ENCODE assay signal across 9 cellular contexts in genomic region chr4:114108869-114109268, GRCh38.
DNase-seq lines count a peak whose midpoint lies in the region; ATAC-seq and TF ChIP-seq lines count a peak whose summit lies in the region.
"Had no signal": no experiment of that assay in that cellular context is flagged by ENCODE, and none has a peak within 500 bp of the region (broad histone marks: within the 10 kb centered on the region; RNA-seq: fewer than 3 reads in every experiment).

No MANE protein-coding gene starts in this region.

- intact Hi-C loops in PC-3 (cut with micrococcal nuclease) = no loop called here

- H3K14ac ChIP-seq in trophoblast cell (ENCODE audit: low read length) = no peak overlapping the region

- H3K9me3 ChIP-seq in BE2C (no peaks in the 10 kb centered on the region), PC-3 (ENCODE audit: low read length) (no peaks in the 10 kb centered on the region), trophoblast cell (ENCODE audit: insufficient read depth, low read depth, low read length) (no peaks in the 10 kb centered on the region)
- no peaks in the 10 kb centered on the region for H3K9me3 ChIP-seq in effector memory CD4-positive, alpha-beta T cell (ENCODE audit: control insufficient read depth, low read length)

- H4K12ac ChIP-seq in trophoblast cell (ENCODE audit: low read depth, low read length) = no peak overlapping the region

- H3K4me2 ChIP-seq in PC-3 (ENCODE audit: low read length) (no peak overlapping the region), trophoblast cell (ENCODE audit: low read length) (no peak overlapping the region)

- H2AK5ac ChIP-seq in trophoblast cell (ENCODE audit: low read length) = no peak overlapping the region

- no peaks in the 10 kb centered on the region for H3K9me2 ChIP-seq in PC-3 (replicated peaks; ENCODE audit: low read length)

- H4K20me1 ChIP-seq in PC-3 (ENCODE audit: low read length) = no peaks in the 10 kb centered on the region

- no peaks in the 10 kb centered on the region for H3K79me2 ChIP-seq in PC-3 (ENCODE audit: low read length)
- no peaks in the 10 kb centered on the region for H3K79me2 ChIP-seq in trophoblast cell (ENCODE audit: control insufficient read depth, insufficient read depth, low read length, poor library complexity)

- POLR2A ChIA-PET in PC-3 (lab: Charles Lee; ENCODE audit: unreplicated experiment) = no interaction called here

- H2BK120ac ChIP-seq in trophoblast cell (ENCODE audit: insufficient read depth, low read length, poor library complexity) = no peak overlapping the region

- no peaks in the 10 kb centered on the region for H3F3A ChIP-seq in PC-3 (ENCODE audit: low read length, unreplicated experiment)

- H3K4me3 ChIP-seq in BE2C (ENCODE audit: low read depth, low read length) (no peak overlapping the region), HFF-Myc (replicated peaks; ENCODE audit: low read depth, low read length) (no peak overlapping the region), PC-3 (ENCODE audit: low read length) (no peak overlapping the region), fibroblast of pulmonary artery (replicated peaks; ENCODE audit: low read depth, low read length) (no peak overlapping the region), trophoblast cell (ENCODE audit: low read depth, low read length) (no peak overlapping the region)
- H3K4me3 ChIP-seq in effector memory CD4-positive, alpha-beta T cell (ENCODE audit: insufficient read depth, low read depth, low read length, poor library complexity, severe bottlenecking) = no peak overlapping the region

- CTCF ChIA-PET in PC-3 (lab: Charles Lee) = no interaction called here

- peak; percentile 37; the same call in 1 of the 2 replicates for ATAC-seq in PC-3
- no peak for ATAC-seq in activated T-cell treated with anti-CD3 and anti-CD28 coated beads, Interleukin-2, amount 50 U/mL, for 72 hours (replicated peaks in 1 of 2)

- H3K4me1 ChIP-seq in BE2C (0 out of 2 replicates have a peak, but pooled peaks cover 2% of the 10 kb centered on the region), PC-3 (ENCODE audit: insufficient read depth, low read length) (0 out of 2 replicates have a peak, but pooled peaks cover 6% of the 10 kb centered on the region), trophoblast cell (ENCODE audit: control insufficient read depth in 1 of 2, insufficient read depth in 2 of 2, low read length in 2 of 2) (no peaks in the 10 kb centered on the region)
- H3K4me1 ChIP-seq in effector memory CD4-positive, alpha-beta T cell (ENCODE audit: control insufficient read depth, insufficient read depth, low read length, poor library complexity, severe bottlenecking) = no peaks in the 10 kb centered on the region

- H3K27me3 ChIP-seq in BE2C (no peaks in the 10 kb centered on the region), PC-3 (ENCODE audit: low read length) (no peaks in the 10 kb centered on the region), trophoblast cell (ENCODE audit: insufficient read depth, low read length) (no peaks in the 10 kb centered on the region)
- H3K27me3 ChIP-seq in effector memory CD4-positive, alpha-beta T cell (replicated peaks; ENCODE audit: control insufficient read depth, insufficient read depth, low read length, poor library complexity, severe bottlenecking) = no peaks in the 10 kb centered on the region

- H2BK12ac ChIP-seq in trophoblast cell (ENCODE audit: low read length) = no peak overlapping the region

- no peak overlapping the region for H4K8ac ChIP-seq in trophoblast cell (ENCODE audit: low read depth, low read length)

- no peak overlapping the region for H3K9ac ChIP-seq in PC-3 (ENCODE audit: low read length)
- H3K9ac ChIP-seq in trophoblast cell (ENCODE audit: low read length) = no peak overlapping the region

- TF ChIP-seq CTCF in BE2C (IDR thresholded peaks at IDR 0.05; ENCODE audit: low read depth, low read length) (peak; percentile 32; the same call in 1 of the 2 replicates), HFF-Myc (IDR thresholded peaks at IDR 0.05; ENCODE audit: low read depth, low read length, missing control alignments) (peak; percentile 20), PC-3 (conservative IDR thresholded peaks at IDR 0.05; ENCODE audit: low read depth, low read length) (peak; percentile 30; the same call in 1 of the 2 replicates), fibroblast of pulmonary artery (IDR thresholded peaks at IDR 0.05; ENCODE audit: low read length, missing control alignments) (no peak)

- DNase-seq in BE2C (peak; percentile 73), HFF-Myc (ENCODE audit: extremely low read depth, low read depth) (peak; percentile 69), PC-3 (peak; percentile 58), fibroblast of pulmonary artery (ENCODE audit: low read depth) (peak; percentile 23), trophoblast cell (no peak)
- no peak for DNase-seq in effector memory CD4-positive, alpha-beta T cell
- DNase-seq in activated T-cell treated with anti-CD3 and anti-CD28 coated beads, Interleukin-2, amount 50 U/mL, for 72 hours = no peak
- no peak for DNase-seq in stimulated activated CD8-positive, alpha-beta memory T cell treated with anti-CD3 and anti-CD28 coated beads, Interleukin-4, amount 100 ng/mL, for 48 hours
- DNase-seq: activated CD8-positive, alpha-beta memory T cell treated with anti-CD3 and anti-CD28 coated beads, Interleukin-2, amount 50 U/mL, for 48 hours had no signal

- no peak overlapping the region for H3K27ac ChIP-seq in PC-3 (ENCODE audit: low read length)
- no peak overlapping the region for H3K27ac ChIP-seq in trophoblast cell (ENCODE audit: low read depth, low read length)
- no peak overlapping the region for H3K27ac ChIP-seq in effector memory CD4-positive, alpha-beta T cell (ENCODE audit: insufficient read depth, low read length, poor library complexity, severe bottlenecking)

- H3K36me3 Mint-ChIP-seq in activated T-cell treated with anti-CD3 and anti-CD28 coated beads, Interleukin-2, amount 50 U/mL, for 72 hours (ENCODE audit: insufficient read depth in 2 of 2) = no peaks in the 10 kb centered on the region

- H3K79me1 ChIP-seq in trophoblast cell (ENCODE audit: low read length) = no peaks in the 10 kb centered on the region

- H3K27me3 Mint-ChIP-seq in activated T-cell treated with anti-CD3 and anti-CD28 coated beads, Interleukin-2, amount 50 U/mL, for 72 hours (ENCODE audit: low read depth) = peaks cover 6% of the 10 kb centered on the region

- H3K27ac Mint-ChIP-seq in activated T-cell treated with anti-CD3 and anti-CD28 coated beads, Interleukin-2, amount 50 U/mL, for 72 hours = no peak overlapping the region

- no peak overlapping the region for H2BK5ac ChIP-seq in trophoblast cell (ENCODE audit: low read depth, low read length, poor library complexity)

- no peak overlapping the region for H4K91ac ChIP-seq in trophoblast cell (ENCODE audit: low read depth, low read length)

- no peak overlapping the region for H3K4me3 Mint-ChIP-seq in activated T-cell treated with anti-CD3 and anti-CD28 coated beads, Interleukin-2, amount 50 U/mL, for 72 hours

- no peak overlapping the region for H3K4ac ChIP-seq in trophoblast cell (ENCODE audit: low read depth, low read length)

- BruUV-seq in PC-3 (replicated peaks; lab: Mats Ljungman, UMichigan) = no TSS peak

- no peak overlapping the region for H3K23ac ChIP-seq in trophoblast cell (ENCODE audit: low read length)

- H3K36me3 ChIP-seq in BE2C = no peaks in the 10 kb centered on the region
- H3K36me3 ChIP-seq in PC-3 (ENCODE audit: low read depth, low read length) = no peaks in the 10 kb centered on the region
- no peaks in the 10 kb centered on the region for H3K36me3 ChIP-seq in trophoblast cell (ENCODE audit: control insufficient read depth in 1 of 2, insufficient read depth in 2 of 2, low read length in 2 of 2)
- no peaks in the 10 kb centered on the region for H3K36me3 ChIP-seq in effector memory CD4-positive, alpha-beta T cell (ENCODE audit: control insufficient read depth, insufficient read depth, low read length)

- no peaks in the 10 kb centered on the region for H3K4me1 Mint-ChIP-seq in activated T-cell treated with anti-CD3 and anti-CD28 coated beads, Interleukin-2, amount 50 U/mL, for 72 hours (ENCODE audit: low read depth)

- H3K9me3 Mint-ChIP-seq in activated T-cell treated with anti-CD3 and anti-CD28 coated beads, Interleukin-2, amount 50 U/mL, for 72 hours = no peaks in the 10 kb centered on the region

- WGBS in trophoblast cell (ENCODE audit: extremely low coverage, insufficient coverage, insufficient read length) = no CpG with 5 or more reads among the region's 1 CpG

- H3K18ac ChIP-seq in trophoblast cell (ENCODE audit: low read length) = no peak overlapping the region

- H2AFZ ChIP-seq in PC-3 (ENCODE audit: low read length) = 0 out of 2 replicates have a peak overlapping the region, but pooled peaks have one; percentile 26
- no peak overlapping the region for H2AFZ ChIP-seq in trophoblast cell (ENCODE audit: insufficient read depth, low read length, poor library complexity)

Comparison
In these comparisons a context has a peak if more than half of its experiments do, and no peak if none do; other contexts are left out.
1. DNase-seq: peak in BE2C (single experiment), HFF-Myc (single experiment), PC-3 (single experiment) and fibroblast of pulmonary artery (single experiment); none in trophoblast cell (0 of 2), effector memory CD4-positive, alpha-beta T cell (0 of 3), activated T-cell treated with anti-CD3 and anti-CD28 coated beads, Interleukin-2, amount 50 U/mL, for 72 hours (0 of 2) and stimulated activated CD8-positive, alpha-beta memory T cell treated with anti-CD3 and anti-CD28 coated beads, Interleukin-4, amount 100 ng/mL, for 48 hours (single experiment).